Comparison of ENCODE assay signal across 8 cellular contexts in the genomic region with DNA sequence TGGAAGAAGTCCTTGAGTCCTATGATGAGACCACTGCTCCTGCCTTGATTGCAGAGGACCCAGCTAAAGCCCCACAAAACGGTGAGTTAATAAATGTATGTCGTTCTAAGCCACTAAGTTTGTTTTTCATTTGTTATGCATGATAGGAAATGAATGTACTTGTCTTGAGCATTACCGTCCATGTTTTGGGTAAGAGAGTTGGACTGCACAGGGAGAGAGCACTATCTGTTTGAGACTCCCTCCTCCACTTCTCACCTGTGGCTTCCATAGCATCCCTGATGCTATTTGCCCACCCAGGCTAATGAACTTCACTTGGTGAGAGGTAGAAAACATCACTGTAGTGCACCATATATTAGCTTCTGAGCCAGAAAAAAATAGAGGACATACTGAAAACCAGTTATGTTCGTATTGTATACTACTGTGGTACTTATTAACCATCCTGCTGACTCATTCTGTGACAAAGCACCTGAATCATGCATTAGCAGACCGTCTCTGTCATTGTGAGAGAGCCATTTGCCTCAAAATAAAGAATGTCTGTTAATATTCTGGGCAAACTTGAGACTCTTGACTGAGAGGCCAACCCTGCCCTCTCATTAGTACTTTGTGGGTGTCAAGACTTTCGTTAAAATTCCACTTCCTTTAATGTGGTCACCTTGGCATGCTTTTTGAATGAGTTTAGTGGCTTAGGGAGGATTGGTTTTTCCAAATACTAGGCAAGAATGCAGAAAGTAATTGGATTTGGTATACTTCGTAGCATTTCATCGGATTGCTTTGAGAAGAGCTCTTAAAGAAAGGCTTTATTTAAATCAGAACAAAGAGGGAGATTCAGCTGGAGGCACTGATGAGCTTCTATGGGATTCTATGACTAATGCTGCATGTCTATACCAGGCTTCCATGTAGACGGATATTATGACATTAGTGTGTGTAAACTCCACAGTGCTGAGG.
DNase-seq lines count a peak whose midpoint lies in the region; ATAC-seq, FAIRE-seq and TF ChIP-seq lines count a peak whose summit lies in the region.

No MANE protein-coding gene starts in this region.

- DNase-seq in GM23248 (peak; percentile 72), LoVo (ENCODE audit: low spot score) (peak; percentile 11), HepG2 (ENCODE audit: low spot score) (peak; percentile 1), NCI-H146 (lab: John Stamatoyannopoulos, UW) (no peak), C1 segment of cervical spinal cord (lab: John Stamatoyannopoulos, UW) (no peak), OCI-M1 (lab: John Stamatoyannopoulos, UW) (no peak)
- no peak for DNase-seq in CD4-positive, alpha-beta memory T cell

- no peaks in the 10 kb centered on the region for H3K4me1 Mint-ChIP-seq in CD4-positive, alpha-beta memory T cell

- in situ Hi-C loops in GM23248 (cut with MboI) (no loop called here), HepG2 (cut with HindIII; ENCODE audit: extremely low pct_ligation_motif_present, low pct_unique_long_range_greater_than_20kb) (no loop called here)

- H3K36me3 ChIP-seq in GM23248 (ENCODE audit: low read depth) (no peaks in the 10 kb centered on the region), HepG2 (replicated peaks in 1 of 2; ENCODE audit: control insufficient read depth in 1 of 2, insufficient read depth in 2 of 2, low read length in 2 of 2) (no peaks in the 10 kb centered on the region)
- H3K36me3 ChIP-seq in CD4-positive, alpha-beta memory T cell (ENCODE audit: insufficient read depth, low read length) = no peaks in the 10 kb centered on the region

- H3K4me3 ChIP-seq in GM23248 = no peak overlapping the region
- H3K4me3 ChIP-seq in HepG2 (replicated peaks in 1 of 3; ENCODE audit: insufficient read depth in 1 of 3, low read depth in 2 of 3, low read length in 3 of 3) = no peak overlapping the region
- H3K4me3 ChIP-seq in CD4-positive, alpha-beta memory T cell (ENCODE audit: low read length in 2 of 2) = no peak overlapping the region

- no peak for TF ChIP-seq CTCF in HepG2 (CRISPR knock-in tag; IDR thresholded peaks at IDR 0.05)

- H3F3A ChIP-seq in GM23248 (ENCODE audit: insufficient read depth) = 0 out of 2 replicates have a peak, but pooled peaks cover 21% of the 10 kb centered on the region

- H3K9ac ChIP-seq in GM23248 (no peak overlapping the region), HepG2 (ENCODE audit: insufficient read depth, low read depth, low read length) (no peak overlapping the region)

- CTCF ChIA-PET in HepG2 (lab: Yijun Ruan, JAX; ENCODE audit: low intra/inter-chr PET ratio, low total read pairs) = no interaction called here
- CTCF ChIA-PET in CD4-positive, alpha-beta memory T cell (lab: Charles Lee; ENCODE audit: partially characterized antibody) = no interaction called here

- H3K9me2 ChIP-seq in GM23248 (ENCODE audit: insufficient read depth) = no peaks in the 10 kb centered on the region

- H3K27me3 ChIP-seq in GM23248 (replicated peaks; ENCODE audit: insufficient read depth) (no peaks in the 10 kb centered on the region), HepG2 (ENCODE audit: control insufficient read depth in 1 of 2, insufficient read depth in 2 of 2, low read length in 2 of 2) (no peaks in the 10 kb centered on the region)
- H3K27me3 ChIP-seq in CD4-positive, alpha-beta memory T cell (ENCODE audit: insufficient read depth, low read length) = no peaks in the 10 kb centered on the region

- POLR2A ChIA-PET in HepG2 (lab: Yijun Ruan, JAX) = no interaction called here
- POLR2A ChIA-PET in CD4-positive, alpha-beta memory T cell (lab: Charles Lee; ENCODE audit: partially characterized antibody) = no interaction called here

- H3K27me3 Mint-ChIP-seq in CD4-positive, alpha-beta memory T cell = peaks cover 4 to 6% of the 10 kb centered on the region in 2 donors

- FAIRE-seq in HepG2 (lab: Jason Lieb, UNC) = no peak

- no peak overlapping the region for H3K4me2 ChIP-seq in GM23248 (ENCODE audit: unreplicated experiment)
- no peak overlapping the region for H3K4me2 ChIP-seq in HepG2 (ENCODE audit: low read depth, low read length)

- H3K9me3 ChIP-seq in GM23248 (ENCODE audit: low read depth) (no peaks in the 10 kb centered on the region), HepG2 (ENCODE audit: low read length) (no peaks in the 10 kb centered on the region)
- no peaks in the 10 kb centered on the region for H3K9me3 ChIP-seq in CD4-positive, alpha-beta memory T cell (ENCODE audit: control insufficient read depth in 1 of 2, low read length in 2 of 2)

- H2AFZ ChIP-seq in GM23248 (no peak overlapping the region), HepG2 (ENCODE audit: low read length) (no peak overlapping the region)

- peaks cover 13% of the 10 kb centered on the region; the same call in 1 of the 2 replicates for H3K4me1 ChIP-seq in GM23248 (ENCODE audit: insufficient read depth)
- no peaks in the 10 kb centered on the region for H3K4me1 ChIP-seq in HepG2 (ENCODE audit: insufficient read depth, low read length)
- no peaks in the 10 kb centered on the region for H3K4me1 ChIP-seq in CD4-positive, alpha-beta memory T cell (ENCODE audit: insufficient read depth, low read length)

- H3K27ac ChIP-seq in GM23248 = peak overlapping the region; percentile 52
- H3K27ac ChIP-seq in HepG2 (ENCODE audit: extremely low read length, insufficient read depth, low read length) = no peak overlapping the region
- no peak overlapping the region for H3K27ac ChIP-seq in CD4-positive, alpha-beta memory T cell (ENCODE audit: low read depth, low read length)

- no peak for TF ChIP-seq POLR2A in HepG2 (IDR thresholded peaks at IDR 0.05; ENCODE audit: insufficient read depth in 1 of 2, low read depth in 2 of 2, low read length in 2 of 2)

- 34 to 41% methylated on average over 9 of the region's 9 CpGs for WGBS in GM23248 (ENCODE audit: low coverage in 1 of 2, low lambda C conversion rate in 2 of 2, missing lambda C conversion rate in 2 of 2), 2 experiments
- WGBS in HepG2 (ENCODE audit: low lambda C conversion rate) = 6% methylated on average over 9 of the region's 9 CpGs

- TF ChIP-seq EP300 in HepG2 (IDR thresholded peaks at IDR 0.05; ENCODE audit: low read depth in 2 of 2, low read length in 2 of 2) (no peak), HepG2 (CRISPR knock-in tag; IDR thresholded peaks at IDR 0.05; ENCODE audit: borderline replicate concordance) (no peak)

- intact Hi-C loops in HepG2 (cut with micrococcal nuclease; ENCODE audit: unreplicated experiment) = no loop called here
- intact Hi-C loops in CD4-positive, alpha-beta memory T cell (cut with micrococcal nuclease) = no loop called here

- TF ChIP-seq RAD21 in HepG2 (CRISPR knock-in tag; IDR thresholded peaks at IDR 0.05) = no peak

- H3K4me3 Mint-ChIP-seq in CD4-positive, alpha-beta memory T cell = no peak overlapping the region

- H3K9me3 Mint-ChIP-seq in CD4-positive, alpha-beta memory T cell = peaks cover 0 to 2% (median 0%) of the 10 kb centered on the region in 8 donors

- no TSS peak for BruUV-seq in HepG2 (replicated peaks; lab: Mats Ljungman, UMichigan)

- no peaks in the 10 kb centered on the region for H3K79me2 ChIP-seq in GM23248 (ENCODE audit: insufficient read depth)
- no peaks in the 10 kb centered on the region for H3K79me2 ChIP-seq in HepG2 (ENCODE audit: insufficient read depth, low read length)

- peak; percentile 96 for ATAC-seq in GM18508 (IDR thresholded peaks at IDR 0.05; ENCODE audit: insufficient read depth, unreplicated experiment)
- ATAC-seq in HepG2 = no peak

- no peak overlapping the region for H3K27ac Mint-ChIP-seq in CD4-positive, alpha-beta memory T cell

- H4K20me1 ChIP-seq in GM23248 (ENCODE audit: insufficient read depth) (no peaks in the 10 kb centered on the region), HepG2 (ENCODE audit: insufficient read depth, low read length) (no peaks in the 10 kb centered on the region)

- no peaks in the 10 kb centered on the region for H3K36me3 Mint-ChIP-seq in CD4-positive, alpha-beta memory T cell

TF ChIP-seq in HepG2, 621 proteins besides CTCF, POLR2A, EP300 and RAD21:
- TF ChIP-seq STAG1 (CRISPR knock-in tag; IDR thresholded peaks at IDR 0.05) (no peak), ZNF383 (CRISPR knock-in tag; IDR thresholded peaks at IDR 0.05; ENCODE audit: borderline replicate concordance) (no peak), MAFG (CRISPR knock-in tag; IDR thresholded peaks at IDR 0.05) (no peak), MATR3 (CRISPR knock-in tag; IDR thresholded peaks at IDR 0.05) (no peak), MTF2 (CRISPR knock-in tag; IDR thresholded peaks at IDR 0.05; ENCODE audit: borderline replicate concordance) (no peak)
- TF ChIP-seq, protein P1, sequence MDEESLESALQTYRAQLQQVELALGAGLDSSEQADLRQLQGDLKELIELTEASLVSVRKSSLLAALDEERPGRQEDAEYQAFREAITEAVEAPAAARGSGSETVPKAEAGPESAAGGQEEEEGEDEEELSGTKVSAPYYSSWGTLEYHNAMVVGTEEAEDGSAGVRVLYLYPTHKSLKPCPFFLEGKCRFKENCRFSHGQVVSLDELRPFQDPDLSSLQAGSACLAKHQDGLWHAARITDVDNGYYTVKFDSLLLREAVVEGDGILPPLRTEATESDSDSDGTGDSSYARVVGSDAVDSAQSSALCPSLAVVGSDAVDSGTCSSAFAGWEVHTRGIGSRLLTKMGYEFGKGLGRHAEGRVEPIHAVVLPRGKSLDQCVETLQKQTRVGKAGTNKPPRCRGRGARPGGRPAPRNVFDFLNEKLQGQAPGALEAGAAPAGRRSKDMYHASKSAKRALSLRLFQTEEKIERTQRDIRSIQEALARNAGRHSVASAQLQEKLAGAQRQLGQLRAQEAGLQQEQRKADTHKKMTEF (CRISPR knock-in tag; IDR thresholded peaks at IDR 0.05) = no peak

Comparison
In these comparisons a context has a peak if more than half of its experiments do, and no peak if none do; other contexts are left out.
1. DNase-seq: peak in GM23248 (single experiment), LoVo (single experiment) and HepG2 (single experiment); none in CD4-positive, alpha-beta memory T cell (0 of 5), NCI-H146 (single experiment), C1 segment of cervical spinal cord (0 of 14) and OCI-M1 (single experiment).